ENCODE assay signal across 10 cellular contexts in the genomic region with DNA sequence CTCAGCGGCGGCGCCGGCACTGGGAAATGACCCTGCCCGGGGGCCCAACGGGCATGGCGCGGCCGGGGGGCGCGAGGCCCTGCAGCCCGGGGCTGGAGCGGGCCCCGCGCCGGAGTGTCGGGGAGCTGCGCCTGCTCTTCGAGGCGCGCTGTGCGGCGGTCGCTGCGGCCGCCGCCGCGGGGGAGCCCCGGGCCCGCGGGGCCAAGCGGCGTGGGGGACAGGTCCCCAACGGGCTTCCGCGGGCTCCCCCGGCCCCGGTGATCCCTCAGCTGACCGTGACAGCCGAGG. TPM values are rescaled to one million over a fixed set of nuclear protein-coding genes. Genes with fewer than 3 reads are reported as not detected.
DNase-seq lines count a peak whose midpoint lies in the region; ATAC-seq and TF ChIP-seq lines count a peak whose summit lies in the region.
"Had no signal": no experiment of that assay in that cellular context is flagged by ENCODE, and none has a peak within 500 bp of the region (broad histone marks: within the 10 kb centered on the region; RNA-seq: fewer than 3 reads in every experiment).

No MANE protein-coding gene starts in this region.

- DNase-seq in cardiac muscle cell (ENCODE audit: low read depth in 1 of 2, low spot score in 1 of 2) (no peak), Right ventricle myocardium inferior (ENCODE audit: missing footprints) (no peak), SK-N-MC (ENCODE audit: low read depth, low spot score) (no peak), left lung (no peak), uterus (no peak), AG08396 (ENCODE audit: low spot score) (no peak), NAMALWA (ENCODE audit: low spot score) (no peak)
- DNase-seq in CD4-positive, alpha-beta memory T cell, result no peak

- no peak overlapping the region for H3K27ac Mint-ChIP-seq in CD4-positive, alpha-beta memory T cell

- peaks cover 11 to 23% (median 15%) of the 10 kb centered on the region in 4 donors for H3K4me1 Mint-ChIP-seq in CD4-positive, alpha-beta memory T cell

- POLR2A ChIA-PET in CD4-positive, alpha-beta memory T cell (lab: Charles Lee; ENCODE audit: partially characterized antibody), result interaction anchor here (1.0 to 1.9 kb wide), 8 partner anchors 8 to 50 kb away, joined by 3 to 10 read pairs (median 4); partner anchors contain the start of genes LTK and RPAP1

- no peak overlapping the region for H3K27ac ChIP-seq in cardiac muscle cell
- no peak overlapping the region for H3K27ac ChIP-seq in SK-N-MC
- H3K27ac ChIP-seq in left lung, result no peak overlapping the region
- H3K27ac ChIP-seq in uterus, result no peak overlapping the region
- H3K27ac ChIP-seq in CD4-positive, alpha-beta memory T cell (ENCODE audit: low read depth, low read length), result no peak overlapping the region

- intact Hi-C loops in Right ventricle myocardium inferior (cut with DNase I) (no loop called here), left lung (cut with DNase I) (no loop called here), uterus (cut with DNase I; ENCODE audit: low total_unique reads) (no loop called here)
- intact Hi-C loops in CD4-positive, alpha-beta memory T cell (cut with micrococcal nuclease), result loop anchor here (1.0 kb wide), 1 partner anchor 8 kb away; no protein-coding TSS in a partner anchor

- CTCF ChIA-PET in CD4-positive, alpha-beta memory T cell (lab: Charles Lee; ENCODE audit: partially characterized antibody), result interaction anchor here (0.6 to 2.2 kb wide), 2 partner anchors 13 to 179 kb away, joined by 3 to 7 read pairs; no protein-coding TSS in a partner anchor

- no peaks in the 10 kb centered on the region for H3K9me3 Mint-ChIP-seq in CD4-positive, alpha-beta memory T cell

- H3K36me3 ChIP-seq in cardiac muscle cell (no peaks in the 10 kb centered on the region), SK-N-MC (ENCODE audit: insufficient read depth, low read length) (no peaks in the 10 kb centered on the region), left lung (no peaks in the 10 kb centered on the region), uterus (no peaks in the 10 kb centered on the region)
- no peaks in the 10 kb centered on the region for H3K36me3 ChIP-seq in CD4-positive, alpha-beta memory T cell (ENCODE audit: insufficient read depth, low read length)

- TF ChIP-seq CTCF in cardiac muscle cell (IDR thresholded peaks at IDR 0.05; ENCODE audit: low read depth, low read length), result no peak
- TF ChIP-seq CTCF in left lung (IDR thresholded peaks at IDR 0.05), result no peak
- TF ChIP-seq CTCF in uterus (IDR thresholded peaks at IDR 0.05), result no peak

- no peak for ATAC-seq in Right ventricle myocardium inferior
- no peak for ATAC-seq in left lung

- H3K4me3 Mint-ChIP-seq in CD4-positive, alpha-beta memory T cell, result no peak overlapping the region

- H3K4me1 ChIP-seq in cardiac muscle cell (ENCODE audit: low read depth), result peaks cover 5% of the 10 kb centered on the region
- peaks cover 25 to 40% of the 10 kb centered on the region in 2 donors for H3K4me1 ChIP-seq in left lung
- peaks cover 8 to 10% of the 10 kb centered on the region in 2 donors for H3K4me1 ChIP-seq in uterus
- peaks cover 39% of the 10 kb centered on the region for H3K4me1 ChIP-seq in CD4-positive, alpha-beta memory T cell (ENCODE audit: insufficient read depth, low read length)

- H3K36me3 Mint-ChIP-seq in CD4-positive, alpha-beta memory T cell, result peaks cover 0 to 2% of the 10 kb centered on the region in 2 donors
- H3K36me3 Mint-ChIP-seq: brain had no signal

- no peaks in the 10 kb centered on the region for H3K9me3 ChIP-seq in cardiac muscle cell (ENCODE audit: low read depth)
- H3K9me3 ChIP-seq in SK-N-MC (ENCODE audit: low read depth, low read length), result no peaks in the 10 kb centered on the region
- no peaks in the 10 kb centered on the region for H3K9me3 ChIP-seq in left lung
- H3K9me3 ChIP-seq in uterus, result no peaks in the 10 kb centered on the region
- no peaks in the 10 kb centered on the region for H3K9me3 ChIP-seq in CD4-positive, alpha-beta memory T cell (ENCODE audit: control insufficient read depth in 1 of 2, low read length in 2 of 2)

- no peak overlapping the region for H3K9ac ChIP-seq in SK-N-MC (ENCODE audit: insufficient read length)

- peak overlapping the region; percentile 47 for H3K4me3 ChIP-seq in cardiac muscle cell
- H3K4me3 ChIP-seq in SK-N-MC, result peak overlapping the region; percentile 88
- peak overlapping the region; percentile 67 to 69 for H3K4me3 ChIP-seq in left lung
- H3K4me3 ChIP-seq in uterus, result peak overlapping the region; percentile 48 to 67
- H3K4me3 ChIP-seq in CD4-positive, alpha-beta memory T cell (ENCODE audit: low read length in 2 of 2), result peak overlapping the region in 1 of 2 donors; percentile 45

- no peak for TF ChIP-seq POLR2A in uterus (IDR thresholded peaks at IDR 0.05)

- H3K27me3 ChIP-seq in cardiac muscle cell (peaks cover 75% of the 10 kb centered on the region), left lung (peaks cover 22 to 84% of the 10 kb centered on the region in 2 donors), uterus (peaks cover 0 to 17% of the 10 kb centered on the region in 2 donors)
- peaks cover 19% of the 10 kb centered on the region for H3K27me3 ChIP-seq in CD4-positive, alpha-beta memory T cell (ENCODE audit: insufficient read depth, low read length)

- H3K27me3 Mint-ChIP-seq in CD4-positive, alpha-beta memory T cell, result peaks cover 14 to 18% of the 10 kb centered on the region in 2 donors

RNA-seq across cellular contexts. Expression of gene ITPKA, which starts 0.2 kb away (rescaled TPM):
- total RNA-seq in cardiac muscle cell (6.0 and 6.9 TPM in 2 replicates), Right ventricle myocardium inferior (2.7 TPM), left lung (1 to 10 TPM in 1 of 2 donors, under 1 TPM in 1; 0.47 to 1.7 TPM), uterus (1 to 10 TPM in 1 of 4 donors, under 1 TPM in 1, not detected in 2; 0.41 to 1.3 TPM)
- 1.4 and 6.4 TPM in 2 replicates for polyA plus RNA-seq in cardiac muscle cell
- under 1 TPM in 1 of 2 experiments, not detected in 1; 0.36 TPM for total RNA-seq in CD4-positive, alpha-beta memory T cell
- under 1 TPM; 0.23 to 0.46 TPM for polyA plus RNA-seq in CD4-positive, alpha-beta memory T cell

RNA-seq across cellular contexts. Expression of gene LTK, which starts 19.8 kb away (rescaled TPM):
- 2.6 and 3.7 TPM in 2 replicates for total RNA-seq in cardiac muscle cell
- polyA plus RNA-seq in cardiac muscle cell, result 3.0 and 4.4 TPM in 2 replicates
- total RNA-seq in Right ventricle myocardium inferior, result 1.5 TPM
- 1 to 10 TPM; 1.6 to 1.8 TPM for total RNA-seq in left lung
- total RNA-seq in uterus, result under 1 TPM in 2 of 4 donors, not detected in 2; 0.24 to 0.55 TPM
- 1 to 10 TPM; 3.7 to 3.8 TPM for total RNA-seq in CD4-positive, alpha-beta memory T cell
- polyA plus RNA-seq in CD4-positive, alpha-beta memory T cell, result 1 to 10 TPM; 1.9 to 5.1 TPM
- total RNA-seq: M059J had no signal

RNA-seq across cellular contexts. Expression of gene RPAP1, which starts 50.2 kb away (rescaled TPM):
- 37.1 and 46.9 TPM in 2 replicates for total RNA-seq in cardiac muscle cell
- 37.2 and 40.7 TPM in 2 replicates for polyA plus RNA-seq in cardiac muscle cell
- total RNA-seq in Right ventricle myocardium inferior, result 26.7 TPM
- total RNA-seq in left lung, result 10 to 100 TPM; 30.4 to 32.8 TPM
- 10 to 100 TPM in 3 of 4 donors, 1 to 10 TPM in 1; 3.8 to 42.5 (median 25.8) TPM for total RNA-seq in uterus
- 10 to 100 TPM; 50.6 to 52.2 TPM for total RNA-seq in CD4-positive, alpha-beta memory T cell
- 10 to 100 TPM in 1 of 2 donors, 1 to 10 TPM in 1; 5.5 to 18.2 TPM for polyA plus RNA-seq in CD4-positive, alpha-beta memory T cell
